9 cellular contexts compared by ENCODE assay signal in the genomic region with DNA sequence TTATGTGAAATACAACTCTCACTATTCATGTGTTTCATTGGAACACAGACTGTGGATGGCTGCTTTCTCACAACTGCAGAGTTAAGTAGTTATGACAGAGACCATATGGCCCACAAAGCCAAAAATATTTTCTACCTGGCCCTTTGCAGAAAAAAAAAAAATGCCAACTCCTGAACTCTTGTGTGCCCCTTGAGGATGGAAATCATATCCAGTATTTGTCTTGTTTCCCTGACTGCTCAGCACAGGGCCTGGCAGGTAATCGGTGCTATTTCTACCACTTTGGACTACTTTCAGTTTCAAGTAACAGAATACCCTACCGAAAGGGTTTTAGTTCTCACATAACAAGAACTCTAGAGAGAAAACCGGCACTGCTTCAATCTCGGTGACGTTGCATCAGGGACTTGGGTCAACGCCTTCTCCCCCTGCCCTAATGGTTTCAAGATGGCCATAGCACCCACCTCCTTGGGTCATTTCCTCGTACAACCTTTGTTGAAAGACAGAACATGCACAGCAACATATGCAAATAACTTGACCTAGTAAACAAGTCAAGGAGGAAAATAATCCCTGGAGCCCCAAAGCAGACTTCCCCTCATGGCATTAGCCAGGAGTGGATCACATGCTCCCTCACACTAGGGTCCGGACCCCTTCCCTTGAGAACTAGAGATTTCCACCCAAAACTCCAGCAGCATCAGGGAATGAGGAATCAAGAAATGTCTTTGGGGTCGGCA. TPM values are rescaled to one million over a fixed set of nuclear protein-coding genes. Genes with fewer than 3 reads are reported as not detected.
DNase-seq lines count a peak whose midpoint lies in the region; ATAC-seq and TF ChIP-seq lines count a peak whose summit lies in the region.
"Had no signal": no experiment of that assay in that cellular context is flagged by ENCODE, and none has a peak within 500 bp of the region (broad histone marks: within the 10 kb centered on the region; RNA-seq: fewer than 3 reads in every experiment).

No MANE protein-coding gene starts in this region.

- 74 to 79% methylated on average over 6 to 9 of the region's 9 CpGs for WGBS in transverse colon (ENCODE audit: low coverage in 1 of 2), 2 donors
- 74% methylated on average over 9 of the region's 9 CpGs for WGBS in upper lobe of left lung, 2 donors

- peak overlapping the region; percentile 32 for H3K4me3 Mint-ChIP-seq in activated T-cell treated with anti-CD3 and anti-CD28 coated beads, Interleukin-2, amount 50 U/mL, for 4 hours
- peak overlapping the region; percentile 42 for H3K4me3 Mint-ChIP-seq in activated B cell treated with CpG ODN at 0.5 μM for 24 hours

- ATAC-seq in activated T-cell treated with anti-CD3 and anti-CD28 coated beads, Interleukin-2, amount 50 U/mL, for 4 hours: no peak
- ATAC-seq in HG03039 (IDR thresholded peaks at IDR 0.05; ENCODE audit: unreplicated experiment): peak; percentile 72
- no peak for ATAC-seq in activated B cell treated with CpG ODN at 0.5 μM for 24 hours (ENCODE audit: low read depth)
- no peak for ATAC-seq in upper lobe of left lung (ENCODE audit: low FRiP score in 2 of 2)

- CTCF ChIA-PET in activated B cell treated with CpG ODN at 0.5 μM for 24 hours (lab: Charles Lee): no interaction called here

- POLR2A ChIA-PET in activated B cell treated with CpG ODN at 0.5 μM for 24 hours (lab: Charles Lee): no interaction called here

- H3K27ac ChIP-seq in transverse colon (peak overlapping the region in 1 of 4 donors; percentile 31), upper lobe of left lung (no peak overlapping the region)

- no peak for TF ChIP-seq CTCF in activated B cell treated with CpG ODN at 0.5 μM for 24 hours (IDR thresholded peaks at IDR 0.05)
- TF ChIP-seq CTCF in transverse colon (IDR thresholded peaks at IDR 0.05): no peak
- TF ChIP-seq CTCF in upper lobe of left lung (IDR thresholded peaks at IDR 0.05): no peak

- intact Hi-C loops in activated B cell treated with CpG ODN at 0.5 μM for 24 hours (cut with micrococcal nuclease): no loop called here
- intact Hi-C loops in transverse colon (cut with DNase I; ENCODE audit: low total_unique reads): loop anchor here (2.0 kb wide), 1 partner anchor 18 kb away; no protein-coding TSS in a partner anchor

- no peak overlapping the region for H3K4me3 ChIP-seq in transverse colon
- H3K4me3 ChIP-seq in upper lobe of left lung: peak overlapping the region in 1 of 4 donors; percentile 8

- no peaks in the 10 kb centered on the region for H3K9me3 Mint-ChIP-seq in activated T-cell treated with anti-CD3 and anti-CD28 coated beads, Interleukin-2, amount 50 U/mL, for 4 hours
- H3K9me3 Mint-ChIP-seq in activated B cell treated with CpG ODN at 0.5 μM for 24 hours: no peaks in the 10 kb centered on the region

- H3K27me3 ChIP-seq in transverse colon (no peaks in the 10 kb centered on the region), upper lobe of left lung (no peaks in the 10 kb centered on the region)

- H3K36me3 Mint-ChIP-seq in activated T-cell treated with anti-CD3 and anti-CD28 coated beads, Interleukin-2, amount 50 U/mL, for 4 hours (ENCODE audit: insufficient read depth): no peaks in the 10 kb centered on the region
- no peaks in the 10 kb centered on the region for H3K36me3 Mint-ChIP-seq in activated B cell treated with CpG ODN at 0.5 μM for 24 hours (ENCODE audit: low read depth)

- TF ChIP-seq EP300 in transverse colon (IDR thresholded peaks at IDR 0.05; ENCODE audit: low read depth) (no peak), upper lobe of left lung (IDR thresholded peaks at IDR 0.05) (no peak)

- no peak for DNase-seq in activated T-cell treated with anti-CD3 and anti-CD28 coated beads, Interleukin-2, amount 50 U/mL, for 4 hours
- no peak for DNase-seq in activated T-cell treated with anti-CD3 and anti-CD28 coated beads for 4 hours
- no peak for DNase-seq in activated B cell treated with CpG ODN at 0.5 μM for 24 hours
- peak; percentile 18 for DNase-seq in transverse colon
- DNase-seq in upper lobe of left lung: no peak
- DNase-seq in kidney glomerular epithelial cell (lab: John Stamatoyannopoulos, UW): no peak
- no peak for DNase-seq in stimulated activated naive CD4-positive, alpha-beta T cell treated with Interleukin-2 at 50 U/mL for 16 hours (lab: John Stamatoyannopoulos, UW)
- DNase-seq: posterior cingulate gyrus had no signal

- in situ Hi-C loops in transverse colon (cut with MboI; ENCODE audit: low pct_ligation_motif_present in 1 of 4, low pct_unique_long_range_greater_than_20kb in 1 of 4, low sequenced_read_pairs in 3 of 4): no loop called here

- TF ChIP-seq POLR2A in transverse colon (IDR thresholded peaks at IDR 0.05): no peak
- TF ChIP-seq POLR2A in upper lobe of left lung (IDR thresholded peaks at IDR 0.05): no peak

- H3K36me3 ChIP-seq in transverse colon (no peaks in the 10 kb centered on the region), upper lobe of left lung (no peaks in the 10 kb centered on the region)

- peaks cover 2% of the 10 kb centered on the region for H3K4me1 Mint-ChIP-seq in activated T-cell treated with anti-CD3 and anti-CD28 coated beads, Interleukin-2, amount 50 U/mL, for 4 hours (ENCODE audit: low read depth)
- H3K4me1 Mint-ChIP-seq in activated B cell treated with CpG ODN at 0.5 μM for 24 hours: no peaks in the 10 kb centered on the region

- no peaks in the 10 kb centered on the region for H3K27me3 Mint-ChIP-seq in activated T-cell treated with anti-CD3 and anti-CD28 coated beads, Interleukin-2, amount 50 U/mL, for 4 hours (ENCODE audit: low read depth)
- no peaks in the 10 kb centered on the region for H3K27me3 Mint-ChIP-seq in activated B cell treated with CpG ODN at 0.5 μM for 24 hours

- no peak overlapping the region for H3K27ac Mint-ChIP-seq in activated B cell treated with CpG ODN at 0.5 μM for 24 hours

- H3K9me3 ChIP-seq in transverse colon: no peaks in the 10 kb centered on the region
- H3K9me3 ChIP-seq in upper lobe of left lung: no peaks in the 10 kb centered on the region

- H3K4me1 ChIP-seq in transverse colon (no peaks in the 10 kb centered on the region), upper lobe of left lung (no peaks in the 10 kb centered on the region)

RNA-seq across cellular contexts. Expression of a gene that starts 11.8 kb away (rescaled TPM):
- under 1 TPM; 0.26 to 0.94 (median 0.71) TPM for total RNA-seq in activated T-cell treated with anti-CD3 and anti-CD28 coated beads, Interleukin-2, amount 50 U/mL, for 4 hours
- total RNA-seq in activated B cell treated with CpG ODN at 0.5 μM for 24 hours (0.76 and 1.1 TPM in 2 replicates), transverse colon (10 to 100 TPM in 3 of 4 donors, 1 to 10 TPM in 1; 8.0 to 36.5 (median 27.1) TPM), upper lobe of left lung (100 to 1,000 TPM in 5 of 6 donors, 10 to 100 TPM in 1; 68.5 to 309 (median 159) TPM)

RNA-seq across cellular contexts. Expression of a gene that starts 52.9 kb away (rescaled TPM):
- total RNA-seq in activated T-cell treated with anti-CD3 and anti-CD28 coated beads, Interleukin-2, amount 50 U/mL, for 4 hours: 10 to 100 TPM; 29.7 to 44.8 (median 31.9) TPM
- total RNA-seq in activated B cell treated with CpG ODN at 0.5 μM for 24 hours (39.2 and 50.6 TPM in 2 replicates), transverse colon (10 to 100 TPM; 27.6 to 47.0 (median 38.3) TPM), upper lobe of left lung (10 to 100 TPM; 25.2 to 77.5 (median 32.9) TPM)
